ENCODE assay signal across 38 cellular contexts in the genomic region with DNA sequence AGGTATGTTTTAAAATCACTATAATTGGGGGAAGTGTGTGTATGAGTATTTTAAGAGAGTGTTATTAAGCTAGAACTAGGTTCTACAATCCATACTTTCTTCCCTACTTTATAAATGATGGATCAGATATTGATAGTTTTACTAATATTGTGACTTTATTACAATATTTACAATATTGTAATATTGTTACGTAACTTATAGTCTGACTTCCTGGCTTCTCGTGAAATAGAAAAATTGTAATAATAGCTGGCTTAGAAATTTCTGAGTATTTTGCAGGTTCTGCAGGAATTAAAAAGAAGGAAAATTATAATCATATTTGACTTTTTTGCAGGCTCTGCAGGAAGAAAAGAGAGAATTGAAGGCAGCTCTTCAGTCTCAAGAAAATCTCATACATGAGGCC.
"Had no signal": no experiment of that assay in that cellular context is flagged by ENCODE, and none has a peak within 500 bp of the region (broad histone marks: within the 10 kb centered on the region; RNA-seq: fewer than 3 reads in every experiment).

No MANE protein-coding gene starts in this region.

- H3K27me3 ChIP-seq: adrenal gland, body of pancreas, brain microvascular endothelial cell, breast epithelium had no signal

- H3K9me3 Mint-ChIP-seq: activated CD4-positive, alpha-beta memory T cell treated with anti-CD3 and anti-CD28 coated beads, Interleukin-2, amount 10 ng/mL, durations not matched to agents 7 days and 5 days; activated CD4-positive, alpha-beta T cell treated with anti-CD3 and anti-CD28 coated beads, Interleukin-2, amount 10 ng/mL, durations not matched to agents 7 days and 5 days; activated naive CD4-positive, alpha-beta T cell treated with anti-CD3 and anti-CD28 coated beads for 36 hours; activated naive CD4-positive, alpha-beta T cell treated with anti-CD3 and anti-CD28 coated beads, Interleukin-2, amount 50 U/mL, for 72 hours; activated naive CD8-positive, alpha-beta T cell treated with anti-CD3 and anti-CD28 coated beads for 36 hours; activated T-cell treated with anti-CD3 and anti-CD28 coated beads, Interleukin-2, amount 50 U/mL, for 24 hours; activated T-helper 2 cell treated with anti-CD3 and anti-CD28 coated beads, Interferon-gamma antibody, Interleukin-2, Interleukin-4, amounts not matched to agents 10 μg/mL and 5 μg/mL and 100 μg/mL, durations not matched to agents 14 hours and 24 hours and 36 hours; T-helper 1 cell treated with Interleukin-12 subunit alpha and Interleukin-12 subunit beta and Interleukin-4 antibody, amounts not matched to agents 30 μg/mL and 1 μg/mL, for 36 hours; T-helper 2 cell treated with Interferon-gamma antibody and Interleukin-4, amounts not matched to agents 5 μg/mL and 100 μg/mL, for 36 hours; WTC11 had no signal

- H3K4me3 ChIP-seq: adrenal gland, body of pancreas, breast epithelium had no signal

- H3K27ac ChIP-seq: adrenal gland, body of pancreas, brain microvascular endothelial cell, breast epithelium, WERI-Rb-1 had no signal

- DNase-seq: activated CD4-positive, alpha-beta memory T cell treated with anti-CD3 and anti-CD28 coated beads, Interleukin-2, amount 10 ng/mL, durations not matched to agents 7 days and 5 days; activated CD4-positive, alpha-beta T cell treated with anti-CD3 and anti-CD28 coated beads for 1 hour; activated CD4-positive, alpha-beta T cell treated with anti-CD3 and anti-CD28 coated beads for 36 hours; activated CD4-positive, alpha-beta T cell treated with anti-CD3 and anti-CD28 coated beads for 48 hours; activated CD4-positive, alpha-beta T cell treated with anti-CD3 and anti-CD28 coated beads, Interleukin-2, amount 10 ng/mL, durations not matched to agents 7 days and 5 days; activated CD4-positive, alpha-beta T cell treated with anti-CD3 and anti-CD28 coated beads, Interleukin-2, amount 50 U/mL, for 48 hours; activated CD4-positive, CD25-positive, alpha-beta regulatory T cell; activated CD8-positive, alpha-beta memory T cell treated with anti-CD3 and anti-CD28 coated beads for 24 hours; activated CD8-positive, alpha-beta memory T cell treated with anti-CD3 and anti-CD28 coated beads, Interleukin-2, amount 10 ng/mL, durations not matched to agents 7 days and 5 days; activated CD8-positive, alpha-beta memory T cell treated with anti-CD3 and anti-CD28 coated beads, Interleukin-2, amount 50 U/mL, for 48 hours; activated CD8-positive, alpha-beta T cell treated with anti-CD3 and anti-CD28 coated beads, Interleukin-2, amount 10 ng/mL, durations not matched to agents 7 days and 5 days; activated effector memory CD4-positive, alpha-beta T cell treated with Interleukin-2 at 50 U/mL for 16 hours; activated gamma-delta T cell treated with Interleukin-2 at 50 U/mL for 16 hours; activated naive CD4-positive, alpha-beta T cell; activated naive CD4-positive, alpha-beta T cell treated with anti-CD3 and anti-CD28 coated beads for 36 hours; activated naive CD4-positive, alpha-beta T cell treated with anti-CD3 and anti-CD28 coated beads, Interleukin-2, amount 50 U/mL, for 16 hours; activated naive CD8-positive, alpha-beta T cell treated with anti-CD3 and anti-CD28 coated beads for 36 hours; activated T-cell treated with anti-CD3 and anti-CD28 coated beads, Interleukin-2, amount 50 U/mL, for 24 hours; activated T-cell treated with anti-CD3 and anti-CD28 coated beads, Interleukin-2, amount 50 U/mL, for 48 hours; adrenal gland; amniotic stem cell; aorta; body of pancreas; brain microvascular endothelial cell; central memory CD4-positive, alpha-beta T cell; T-helper 1 cell; T-helper 2 cell; T-helper 9 cell; WERI-Rb-1 had no signal

- H3K27me3 Mint-ChIP-seq: activated CD4-positive, alpha-beta memory T cell treated with anti-CD3 and anti-CD28 coated beads, Interleukin-2, amount 10 ng/mL, durations not matched to agents 7 days and 5 days; activated CD4-positive, alpha-beta T cell treated with anti-CD3 and anti-CD28 coated beads for 36 hours; activated CD4-positive, alpha-beta T cell treated with anti-CD3 and anti-CD28 coated beads, Interleukin-2, amount 10 ng/mL, durations not matched to agents 7 days and 5 days; activated CD8-positive, alpha-beta memory T cell treated with anti-CD3 and anti-CD28 coated beads, Interleukin-2, amount 10 ng/mL, durations not matched to agents 7 days and 5 days; activated naive CD8-positive, alpha-beta T cell treated with anti-CD3 and anti-CD28 coated beads for 36 hours; activated T-cell treated with anti-CD3 and anti-CD28 coated beads, Interleukin-2, amount 50 U/mL, for 24 hours had no signal

- ATAC-seq: activated CD4-positive, alpha-beta T cell treated with anti-CD3 and anti-CD28 coated beads for 36 hours; activated CD4-positive, CD25-positive, alpha-beta regulatory T cell treated with anti-CD3 and anti-CD28 coated beads, Interleukin-2, amount 50 U/mL, for 24 hours; activated CD8-positive, alpha-beta memory T cell treated with anti-CD3 and anti-CD28 coated beads, Interleukin-2, amount 10 ng/mL, durations not matched to agents 7 days and 5 days; activated CD8-positive, alpha-beta T cell treated with anti-CD3 and anti-CD28 coated beads, Interleukin-2, amount 10 ng/mL, durations not matched to agents 7 days and 5 days; activated naive CD4-positive, alpha-beta T cell treated with anti-CD3 and anti-CD28 coated beads, Interleukin-2, amount 50 U/mL, for 72 hours; body of pancreas; WTC11 had no signal

- H3K4me1 Mint-ChIP-seq: activated CD4-positive, alpha-beta T cell treated with anti-CD3 and anti-CD28 coated beads for 36 hours; WTC11 had no signal

- FAIRE-seq: astrocyte, TTC549 had no signal

- H3K27ac Mint-ChIP-seq: activated CD4-positive, alpha-beta memory T cell treated with anti-CD3 and anti-CD28 coated beads, Interleukin-2, amount 10 ng/mL, durations not matched to agents 7 days and 5 days; activated CD4-positive, alpha-beta T cell treated with anti-CD3 and anti-CD28 coated beads for 36 hours; activated CD4-positive, alpha-beta T cell treated with anti-CD3 and anti-CD28 coated beads, Interleukin-2, amount 10 ng/mL, durations not matched to agents 7 days and 5 days; activated CD8-positive, alpha-beta memory T cell treated with anti-CD3 and anti-CD28 coated beads, Interleukin-2, amount 10 ng/mL, durations not matched to agents 7 days and 5 days; activated CD8-positive, alpha-beta T cell treated with anti-CD3 and anti-CD28 coated beads, Interleukin-2, amount 10 ng/mL, durations not matched to agents 7 days and 5 days; activated naive CD4-positive, alpha-beta T cell treated with anti-CD3 and anti-CD28 coated beads for 36 hours; activated naive CD8-positive, alpha-beta T cell treated with anti-CD3 and anti-CD28 coated beads for 36 hours; activated T-cell treated with anti-CD3 and anti-CD28 coated beads, Interleukin-2, amount 50 U/mL, for 24 hours; activated T-helper 2 cell treated with anti-CD3 and anti-CD28 coated beads, Interferon-gamma antibody, Interleukin-2, Interleukin-4, amounts not matched to agents 10 μg/mL and 5 μg/mL and 100 μg/mL, durations not matched to agents 14 hours and 24 hours and 36 hours; T-helper 1 cell treated with Interleukin-12 subunit alpha and Interleukin-12 subunit beta and Interleukin-4 antibody, amounts not matched to agents 30 μg/mL and 1 μg/mL, for 36 hours; T-helper 2 cell treated with Interferon-gamma antibody and Interleukin-4, amounts not matched to agents 5 μg/mL and 100 μg/mL, for 36 hours; WTC11 had no signal

- H3K9me3 ChIP-seq: adrenal gland, body of pancreas, breast epithelium had no signal

- H3K4me1 ChIP-seq: adrenal gland, body of pancreas, breast epithelium had no signal

- H3K36me3 ChIP-seq: breast epithelium had no signal

- H3K4me3 Mint-ChIP-seq: activated CD4-positive, alpha-beta memory T cell treated with anti-CD3 and anti-CD28 coated beads, Interleukin-2, amount 10 ng/mL, durations not matched to agents 7 days and 5 days; activated CD4-positive, alpha-beta T cell treated with anti-CD3 and anti-CD28 coated beads for 36 hours; activated CD4-positive, alpha-beta T cell treated with anti-CD3 and anti-CD28 coated beads, Interleukin-2, amount 10 ng/mL, durations not matched to agents 7 days and 5 days; activated CD8-positive, alpha-beta memory T cell treated with anti-CD3 and anti-CD28 coated beads, Interleukin-2, amount 10 ng/mL, durations not matched to agents 7 days and 5 days; activated CD8-positive, alpha-beta T cell treated with anti-CD3 and anti-CD28 coated beads, Interleukin-2, amount 10 ng/mL, durations not matched to agents 7 days and 5 days; activated naive CD4-positive, alpha-beta T cell treated with anti-CD3 and anti-CD28 coated beads for 36 hours; activated naive CD8-positive, alpha-beta T cell treated with anti-CD3 and anti-CD28 coated beads for 36 hours; activated T-cell treated with anti-CD3 and anti-CD28 coated beads, Interleukin-2, amount 50 U/mL, for 24 hours; T-helper 1 cell treated with Interleukin-12 subunit alpha and Interleukin-12 subunit beta and Interleukin-4 antibody, amounts not matched to agents 30 μg/mL and 1 μg/mL, for 36 hours; T-helper 2 cell treated with Interferon-gamma antibody and Interleukin-4, amounts not matched to agents 5 μg/mL and 100 μg/mL, for 36 hours; WTC11 had no signal
